14 cellular contexts compared by ENCODE assay signal in genomic region chr19:19039901-19040300, GRCh38. TPM values are rescaled to one million over a fixed set of nuclear protein-coding genes. Genes with fewer than 3 reads are reported as not detected.
DNase-seq lines count a peak whose midpoint lies in the region; ATAC-seq, FAIRE-seq and TF ChIP-seq lines count a peak whose summit lies in the region.
"Had no signal": no experiment of that assay in that cellular context is flagged by ENCODE, and none has a peak within 500 bp of the region (broad histone marks: within the 10 kb centered on the region; RNA-seq: fewer than 3 reads in every experiment).

No MANE protein-coding gene starts in this region.

- TF ChIP-seq CTCF in 22Rv1 (IDR thresholded peaks at IDR 0.05) (no peak), DOHH2 (IDR thresholded peaks at IDR 0.05; ENCODE audit: low read depth, low read length, poor library complexity, severe bottlenecking) (no peak), HepG2 (CRISPR knock-in tag; IDR thresholded peaks at IDR 0.05) (no peak)

- no peak overlapping the region for H3K4me3 Mint-ChIP-seq in T-helper 2 cell treated with Interferon-gamma antibody and Interleukin-4, amounts not matched to agents 5 μg/mL and 100 μg/mL, for 36 hours

- TF ChIP-seq EP300 in HepG2 (IDR thresholded peaks at IDR 0.05; ENCODE audit: low read depth in 2 of 2, low read length in 2 of 2) = no peak
- TF ChIP-seq EP300 in HepG2 (CRISPR knock-in tag; IDR thresholded peaks at IDR 0.05; ENCODE audit: borderline replicate concordance) = no peak

- no peak for DNase-seq in T-helper 2 cell treated with Interferon-gamma antibody and Interleukin-4, amounts not matched to agents 5 μg/mL and 100 μg/mL, for 36 hours (ENCODE audit: low spot score)
- DNase-seq in HepG2 (ENCODE audit: low spot score) (no peak), nucleus accumbens (lab: John Stamatoyannopoulos, UW) (no peak), HTR-8/SVneo (ENCODE audit: insufficient read length, low spot score) (no peak), SKM-1 (lab: John Stamatoyannopoulos, UW; ENCODE audit: unreplicated experiment) (no peak)
- DNase-seq: BE2C; kidney; NCI-H2081; stimulated activated CD4-positive, alpha-beta T cell treated with anti-CD3 and anti-CD28 coated beads, Interleukin-2, amount 100 ng/mL, for 48 hours had no signal

- peaks cover 9% of the 10 kb centered on the region for H3K4me1 Mint-ChIP-seq in T-helper 2 cell treated with Interferon-gamma antibody and Interleukin-4, amounts not matched to agents 5 μg/mL and 100 μg/mL, for 36 hours (ENCODE audit: low read depth)

- no peak overlapping the region for H2AFZ ChIP-seq in HepG2 (ENCODE audit: low read length)

- H3K9me2 ChIP-seq in DOHH2 (replicated peaks; ENCODE audit: control insufficient read depth, low read length) = no peaks in the 10 kb centered on the region

- no peak for TF ChIP-seq RAD21 in HepG2 (CRISPR knock-in tag; IDR thresholded peaks at IDR 0.05)

- H3K27me3 ChIP-seq in DOHH2 (ENCODE audit: control insufficient read depth, low read length) (no peaks in the 10 kb centered on the region), HepG2 (ENCODE audit: control insufficient read depth in 1 of 2, insufficient read depth in 2 of 2, low read length in 2 of 2) (no peaks in the 10 kb centered on the region)
- H3K27me3 ChIP-seq: BE2C had no signal

- peak overlapping the region; percentile 32 for H3K4me3 ChIP-seq in DOHH2 (ENCODE audit: low read length)
- no peak overlapping the region for H3K4me3 ChIP-seq in HepG2 (replicated peaks in 1 of 3; ENCODE audit: insufficient read depth in 1 of 3, low read depth in 2 of 3, low read length in 3 of 3)

- H3F3A ChIP-seq in DOHH2 (ENCODE audit: control insufficient read depth, insufficient read depth) = peaks cover 8% of the 10 kb centered on the region

- FAIRE-seq in HepG2 (lab: Jason Lieb, UNC) (no peak), HTR-8/SVneo (lab: Jason Lieb, UNC) (no peak)
- FAIRE-seq: GM19239, kidney had no signal

- TF ChIP-seq POLR2A in HepG2 (IDR thresholded peaks at IDR 0.05; ENCODE audit: insufficient read depth in 1 of 2, low read depth in 2 of 2, low read length in 2 of 2) = no peak

- no peaks in the 10 kb centered on the region for H3K9me3 Mint-ChIP-seq in T-helper 2 cell treated with Interferon-gamma antibody and Interleukin-4, amounts not matched to agents 5 μg/mL and 100 μg/mL, for 36 hours

- H4K20me1 ChIP-seq in DOHH2 (ENCODE audit: control insufficient read depth, insufficient read depth, low read depth, low read length) = no peaks in the 10 kb centered on the region; the same call in 1 of the 2 replicates
- no peaks in the 10 kb centered on the region for H4K20me1 ChIP-seq in HepG2 (ENCODE audit: insufficient read depth, low read length)

- H3K27me3 Mint-ChIP-seq in T-helper 2 cell treated with Interferon-gamma antibody and Interleukin-4, amounts not matched to agents 5 μg/mL and 100 μg/mL, for 36 hours (ENCODE audit: low read depth) = no peaks in the 10 kb centered on the region

- WGBS in HepG2 (ENCODE audit: low lambda C conversion rate) = 90% methylated on average over 2 of the region's 4 CpGs

- H3K4me2 ChIP-seq in DOHH2 (ENCODE audit: low read length) (peak overlapping the region; percentile 58), HepG2 (ENCODE audit: low read depth, low read length) (no peak overlapping the region)

- POLR2A ChIA-PET in HepG2 (lab: Yijun Ruan, JAX) = interaction anchor here (0.9 to 1.1 kb wide), 2 partner anchors 23 to 59 kb away, joined by 3 to 9 read pairs; partner anchors contain the start of gene SLC25A42

- no peak overlapping the region for H3K9ac ChIP-seq in HepG2 (ENCODE audit: insufficient read depth, low read depth, low read length)

- peaks cover 85% of the 10 kb centered on the region for H3K79me2 ChIP-seq in DOHH2 (ENCODE audit: control insufficient read depth, low read length)
- H3K79me2 ChIP-seq in HepG2 (ENCODE audit: insufficient read depth, low read length) = peaks cover 32% of the 10 kb centered on the region

- H3K36me3 ChIP-seq in DOHH2 (ENCODE audit: control insufficient read depth, low read length) (peaks cover 81% of the 10 kb centered on the region), HepG2 (replicated peaks in 1 of 2; ENCODE audit: control insufficient read depth in 1 of 2, insufficient read depth in 2 of 2, low read length in 2 of 2) (peaks cover 26 to 32% of the 10 kb centered on the region in 2 experiments)

- no TSS peak for BruUV-seq in HepG2 (replicated peaks; lab: Mats Ljungman, UMichigan)

- CTCF ChIA-PET in HepG2 (lab: Yijun Ruan, JAX; ENCODE audit: low intra/inter-chr PET ratio, low total read pairs) = no interaction called here

- in situ Hi-C loops in HepG2 (cut with HindIII; ENCODE audit: extremely low pct_ligation_motif_present, low pct_unique_long_range_greater_than_20kb) = no loop called here

- intact Hi-C loops in HepG2 (cut with micrococcal nuclease; ENCODE audit: unreplicated experiment) = no loop called here

- peaks cover 35% of the 10 kb centered on the region for H3K4me1 ChIP-seq in DOHH2 (ENCODE audit: control insufficient read depth, low read length)
- H3K4me1 ChIP-seq in HepG2 (ENCODE audit: insufficient read depth, low read length) = peaks cover 26% of the 10 kb centered on the region
- H3K4me1 ChIP-seq: BE2C had no signal

- ATAC-seq in HepG2 (no peak), HG03196 (IDR thresholded peaks at IDR 0.05; ENCODE audit: unreplicated experiment) (no peak)

- peak overlapping the region; percentile 47 for H3K27ac ChIP-seq in 22Rv1
- H3K27ac ChIP-seq in DOHH2 (ENCODE audit: low read depth, low read length) = peak overlapping the region; percentile 76
- H3K27ac ChIP-seq in HepG2 (ENCODE audit: extremely low read length, insufficient read depth, low read length) = no peak overlapping the region
- H3K27ac ChIP-seq: epithelial cell of prostate had no signal

- peaks cover 23% of the 10 kb centered on the region for H3K36me3 Mint-ChIP-seq in T-helper 2 cell treated with Interferon-gamma antibody and Interleukin-4, amounts not matched to agents 5 μg/mL and 100 μg/mL, for 36 hours (ENCODE audit: low read depth)

- peak overlapping the region; percentile 22 for H3K27ac Mint-ChIP-seq in T-helper 2 cell treated with Interferon-gamma antibody and Interleukin-4, amounts not matched to agents 5 μg/mL and 100 μg/mL, for 36 hours

- no peaks in the 10 kb centered on the region for H3K9me3 ChIP-seq in DOHH2 (ENCODE audit: control insufficient read depth, insufficient read depth, low read length)
- H3K9me3 ChIP-seq in HepG2 (ENCODE audit: low read length) = no peaks in the 10 kb centered on the region
- H3K9me3 ChIP-seq: BE2C had no signal

RNA-seq across cellular contexts. Expression of gene ARMC6, which starts 6.5 kb away (rescaled TPM):
- total RNA-seq in HepG2 (2016; rRNA removed; fragmentation: Illumina TruSeq; extraction: Trizol) = 36.8 and 42.7 TPM in 2 replicates
- total RNA-seq in HepG2 (2016; cell fraction: cytosol; rRNA removed; fragmentation: Illumina TruSeq; extraction: Trizol; ENCODE audit: low read depth) = 11.2 and 13.0 TPM in 2 replicates
- 37.7 and 38.3 TPM in 2 replicates for total RNA-seq in HepG2 (2016; cell fraction: insoluble cytoplasmic fraction; rRNA removed; fragmentation: Illumina TruSeq; extraction: Trizol)
- total RNA-seq in HepG2 (2016; cell fraction: membrane; rRNA removed; fragmentation: Illumina TruSeq; extraction: Trizol) = 20.4 and 23.6 TPM in 2 replicates
- total RNA-seq in HepG2 (2016; cell fraction: nucleus; rRNA removed; fragmentation: Illumina TruSeq; extraction: Trizol) = 17.5 and 23.9 TPM in 2 replicates
- polyA plus RNA-seq in HepG2 (2011; rRNA removed) = 16.2 and 24.6 TPM in 2 replicates
- polyA plus RNA-seq in HepG2 (2011; cell fraction: cytosol; rRNA removed) = 16.9 and 25.0 TPM in 2 replicates
- 44.8 and 46.0 TPM in 2 replicates for polyA plus RNA-seq in HepG2 (2011; cell fraction: nucleus; rRNA removed)
- 14.8 and 16.9 TPM in 2 replicates for polyA plus RNA-seq in HepG2 (2012)
- 10.0 and 10.8 TPM in 2 replicates for polyA plus RNA-seq in HepG2 (2016; cell fraction: cytosol; fragmentation: Illumina TruSeq; extraction: Trizol; ENCODE audit: low read depth)
- polyA plus RNA-seq in HepG2 (2016; cell fraction: insoluble cytoplasmic fraction; fragmentation: Illumina TruSeq; extraction: Trizol; ENCODE audit: low read depth) = 33.4 and 39.5 TPM in 2 replicates
- polyA plus RNA-seq in HepG2 (2016; cell fraction: membrane; fragmentation: Illumina TruSeq; extraction: Trizol; ENCODE audit: low read depth) = 14.7 and 16.1 TPM in 2 replicates
- polyA plus RNA-seq in HepG2 (2016; cell fraction: nucleus; fragmentation: Illumina TruSeq; extraction: Trizol; ENCODE audit: insufficient read depth, low read depth) = 37.5 and 39.9 TPM in 2 replicates
- 71.3 and 80.9 TPM in 2 replicates for polyA minus RNA-seq in HepG2 (2011; rRNA and poly(A)+ RNA removed; ENCODE audit: low replicate concordance)
- polyA minus RNA-seq in HepG2 (2011; cell fraction: cytosol; rRNA and poly(A)+ RNA removed) = 18.4 and 19.4 TPM in 2 replicates
- polyA minus RNA-seq in HepG2 (2011; cell fraction: nucleus; rRNA and poly(A)+ RNA removed) = 14.0 and 15.2 TPM in 2 replicates

RNA-seq across cellular contexts. Expression of gene SUGP2, which starts 6.6 kb away (rescaled TPM):
- 32.3 and 40.6 TPM in 2 replicates for total RNA-seq in HepG2 (2016; rRNA removed; fragmentation: Illumina TruSeq; extraction: Trizol)
- total RNA-seq in HepG2 (2016; cell fraction: cytosol; rRNA removed; fragmentation: Illumina TruSeq; extraction: Trizol; ENCODE audit: low read depth) = 8.1 and 8.7 TPM in 2 replicates
- 29.8 and 39.5 TPM in 2 replicates for total RNA-seq in HepG2 (2016; cell fraction: insoluble cytoplasmic fraction; rRNA removed; fragmentation: Illumina TruSeq; extraction: Trizol)
- total RNA-seq in HepG2 (2016; cell fraction: membrane; rRNA removed; fragmentation: Illumina TruSeq; extraction: Trizol) = 16.1 and 16.4 TPM in 2 replicates
- total RNA-seq in HepG2 (2016; cell fraction: nucleus; rRNA removed; fragmentation: Illumina TruSeq; extraction: Trizol) = 43.7 and 52.4 TPM in 2 replicates
- polyA plus RNA-seq in HepG2 (2011; rRNA removed) = 57.7 and 63.4 TPM in 2 replicates
- polyA plus RNA-seq in HepG2 (2011; cell fraction: cytosol; rRNA removed) = 18.7 and 22.9 TPM in 2 replicates
- polyA plus RNA-seq in HepG2 (2011; cell fraction: nucleus; rRNA removed) = 189 and 204 TPM in 2 replicates
- 38.0 and 52.7 TPM in 2 replicates for polyA plus RNA-seq in HepG2 (2012)
- 3.7 and 4.4 TPM in 2 replicates for polyA plus RNA-seq in HepG2 (2016; cell fraction: cytosol; fragmentation: Illumina TruSeq; extraction: Trizol; ENCODE audit: low read depth)
- 29.6 and 32.8 TPM in 2 replicates for polyA plus RNA-seq in HepG2 (2016; cell fraction: insoluble cytoplasmic fraction; fragmentation: Illumina TruSeq; extraction: Trizol; ENCODE audit: low read depth)
- polyA plus RNA-seq in HepG2 (2016; cell fraction: membrane; fragmentation: Illumina TruSeq; extraction: Trizol; ENCODE audit: low read depth) = 7.8 and 9.8 TPM in 2 replicates
- 163 and 186 TPM in 2 replicates for polyA plus RNA-seq in HepG2 (2016; cell fraction: nucleus; fragmentation: Illumina TruSeq; extraction: Trizol; ENCODE audit: insufficient read depth, low read depth)
- 19.2 and 29.3 TPM in 2 replicates for polyA minus RNA-seq in HepG2 (2011; rRNA and poly(A)+ RNA removed; ENCODE audit: low replicate concordance)
- 10.2 and 13.3 TPM in 2 replicates for polyA minus RNA-seq in HepG2 (2011; cell fraction: cytosol; rRNA and poly(A)+ RNA removed)
- 62.1 and 68.9 TPM in 2 replicates for polyA minus RNA-seq in HepG2 (2011; cell fraction: nucleus; rRNA and poly(A)+ RNA removed)

RNA-seq across cellular contexts. Expression of gene SLC25A42, which starts 23.9 kb away (rescaled TPM):
- total RNA-seq in HepG2 (2016; rRNA removed; fragmentation: Illumina TruSeq; extraction: Trizol) = 13.5 and 18.3 TPM in 2 replicates
- total RNA-seq in HepG2 (2016; cell fraction: cytosol; rRNA removed; fragmentation: Illumina TruSeq; extraction: Trizol; ENCODE audit: low read depth) = 7.8 and 11.9 TPM in 2 replicates
- 11.8 and 19.3 TPM in 2 replicates for total RNA-seq in HepG2 (2016; cell fraction: insoluble cytoplasmic fraction; rRNA removed; fragmentation: Illumina TruSeq; extraction: Trizol)
- 17.0 and 18.4 TPM in 2 replicates for total RNA-seq in HepG2 (2016; cell fraction: membrane; rRNA removed; fragmentation: Illumina TruSeq; extraction: Trizol)
- 11.9 and 13.2 TPM in 2 replicates for total RNA-seq in HepG2 (2016; cell fraction: nucleus; rRNA removed; fragmentation: Illumina TruSeq; extraction: Trizol)
- 12.8 and 13.0 TPM in 2 replicates for polyA plus RNA-seq in HepG2 (2011; rRNA removed)
- 9.1 and 13.2 TPM in 2 replicates for polyA plus RNA-seq in HepG2 (2011; cell fraction: cytosol; rRNA removed)
- 30.2 and 33.7 TPM in 2 replicates for polyA plus RNA-seq in HepG2 (2011; cell fraction: nucleus; rRNA removed)
- 8.4 and 11.8 TPM in 2 replicates for polyA plus RNA-seq in HepG2 (2012)
- 6.8 and 7.9 TPM in 2 replicates for polyA plus RNA-seq in HepG2 (2016; cell fraction: cytosol; fragmentation: Illumina TruSeq; extraction: Trizol; ENCODE audit: low read depth)
- 13.4 and 18.3 TPM in 2 replicates for polyA plus RNA-seq in HepG2 (2016; cell fraction: insoluble cytoplasmic fraction; fragmentation: Illumina TruSeq; extraction: Trizol; ENCODE audit: low read depth)
- polyA plus RNA-seq in HepG2 (2016; cell fraction: membrane; fragmentation: Illumina TruSeq; extraction: Trizol; ENCODE audit: low read depth) = 10.4 and 12.8 TPM in 2 replicates
- polyA plus RNA-seq in HepG2 (2016; cell fraction: nucleus; fragmentation: Illumina TruSeq; extraction: Trizol; ENCODE audit: insufficient read depth, low read depth) = 30.3 and 30.4 TPM in 2 replicates
- 2.5 and 24.9 TPM in 2 replicates for polyA minus RNA-seq in HepG2 (2011; rRNA and poly(A)+ RNA removed; ENCODE audit: low replicate concordance)
- 5.7 and 5.9 TPM in 2 replicates for polyA minus RNA-seq in HepG2 (2011; cell fraction: cytosol; rRNA and poly(A)+ RNA removed)
- polyA minus RNA-seq in HepG2 (2011; cell fraction: nucleus; rRNA and poly(A)+ RNA removed) = 7.7 and 8.0 TPM in 2 replicates
